Comparison of ENCODE assay signal across 8 cellular contexts in the genomic region with DNA sequence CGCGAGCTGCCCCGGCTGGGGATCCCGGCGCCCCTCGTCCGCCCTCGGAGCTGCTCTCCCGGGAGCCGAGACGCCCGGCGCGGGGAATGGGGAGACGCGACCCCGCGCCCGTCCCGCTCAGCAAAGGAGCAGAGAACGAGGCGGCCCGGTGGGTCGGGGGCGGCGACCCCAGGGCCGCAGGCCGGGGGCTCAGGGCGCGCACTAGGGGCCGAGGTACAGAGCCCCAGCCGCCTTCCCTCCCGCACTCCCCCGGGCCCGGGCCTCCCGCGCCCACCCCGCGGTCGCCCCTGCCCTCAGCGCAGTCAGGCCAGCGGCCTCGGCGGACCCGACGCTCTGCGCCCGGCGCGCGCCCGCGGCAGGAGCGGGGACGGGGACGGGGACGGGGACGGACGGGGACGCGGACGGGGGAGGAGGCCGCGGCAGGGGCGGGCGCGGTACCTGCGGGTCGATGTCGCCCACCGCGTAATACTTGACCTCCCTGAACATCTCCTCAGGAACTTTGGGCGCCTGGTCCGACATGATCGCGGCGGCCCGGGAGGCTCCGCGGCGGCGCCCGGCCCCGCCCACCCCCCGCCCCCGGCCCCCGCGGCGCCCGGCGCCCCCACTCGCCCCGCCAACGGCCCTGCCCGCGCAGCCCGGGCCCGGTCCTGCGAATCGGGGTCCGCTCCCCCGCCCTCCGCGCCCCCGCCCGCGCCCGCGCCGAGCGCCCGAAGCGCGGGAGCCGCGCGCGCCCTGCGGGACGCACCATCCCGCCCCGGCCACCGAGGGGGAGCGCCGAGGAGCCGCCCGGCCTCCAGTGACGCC. TPM values are rescaled to one million over a fixed set of nuclear protein-coding genes. Genes with fewer than 3 reads are reported as not detected.
DNase-seq lines count a peak whose midpoint lies in the region; ATAC-seq and TF ChIP-seq lines count a peak whose summit lies in the region.

Gene PAXIP1 (minus strand): TSS at position 714 of the 804 bp plus-strand sequence. CDS start 195 bp downstream, at position 519.

- peak; percentile 72 for DNase-seq in Caki2 (ENCODE audit: low read depth)
- DNase-seq in GM19240 (ENCODE audit: insufficient read length, low spot score), result peak; percentile 38
- DNase-seq in RPMI7951 (ENCODE audit: low read depth), result peak; percentile 26
- DNase-seq in left cardiac atrium, result peak; percentile 44
- peak; percentile 15 for DNase-seq in prostate gland (ENCODE audit: low spot score)
- no peak for DNase-seq in COLO829 (ENCODE audit: low spot score)

- intact Hi-C loops in left cardiac atrium (cut with DNase I) (no loop called here), prostate gland (cut with DNase I) (loop anchor here (2.0 to 10.0 kb wide), 4 partner anchors 72 to 296 kb away; partner anchors contain the start of gene HTR5A)

- peaks cover 20% of the 10 kb centered on the region for H3K4me1 Mint-ChIP-seq in activated naive CD8-positive, alpha-beta T cell (ENCODE audit: low read depth)

- H3K36me3 ChIP-seq in prostate gland, result no peaks in the 10 kb centered on the region

- in situ Hi-C loops in Caki2 (cut with HindIII; ENCODE audit: low pct_unique_long_range_greater_than_20kb, low sequenced_read_pairs), result no loop called here

- peak within 1 kb of the TSS; percentile 95 to 97 for H3K4me3 ChIP-seq in prostate gland

- H3K27me3 ChIP-seq in prostate gland (replicated peaks; ENCODE audit: insufficient read depth), result no peaks in the 10 kb centered on the region

- H3K4me3 Mint-ChIP-seq in activated naive CD8-positive, alpha-beta T cell, result peak within 1 kb of the TSS; percentile 96

- TF ChIP-seq CTCF in prostate gland (IDR thresholded peaks at IDR 0.05), result peak in 1 of 4 experiments; percentile 29

- peaks cover 4% of the 10 kb centered on the region for H3K36me3 Mint-ChIP-seq in activated naive CD8-positive, alpha-beta T cell

- no peaks in the 10 kb centered on the region for H3K9me3 Mint-ChIP-seq in activated naive CD8-positive, alpha-beta T cell (ENCODE audit: low read depth)

- no peaks in the 10 kb centered on the region for H3K27me3 Mint-ChIP-seq in activated naive CD8-positive, alpha-beta T cell

- 3% methylated on average over 14 of the region's 128 CpGs for WGBS in prostate gland

- H3K9me3 ChIP-seq in prostate gland, result no peaks in the 10 kb centered on the region

- TF ChIP-seq POLR2A in prostate gland (IDR thresholded peaks at IDR 0.05), result no peak

- H3K4me1 ChIP-seq in prostate gland (replicated peaks), result no peaks in the 10 kb centered on the region

- ATAC-seq in HG03378 (IDR thresholded peaks at IDR 0.05; ENCODE audit: unreplicated experiment), result peak; percentile 40
- ATAC-seq in left cardiac atrium, result peak; percentile 82 to 83

- H3K27ac Mint-ChIP-seq in activated naive CD8-positive, alpha-beta T cell, result peak within 1 kb of the TSS; percentile 97

- H3K27ac ChIP-seq in prostate gland, result peak within 1 kb of the TSS; percentile 93 to 95

RNA-seq across cellular contexts. Expression of gene PAXIP1, which starts in this region (rescaled TPM):
- total RNA-seq in Caki2 (2014; rRNA removed; shearing (Covaris generic); ENCODE audit: low replicate concordance), result 8.3 and 16.0 TPM in 2 replicates
- total RNA-seq in RPMI7951 (2014; rRNA removed; shearing (Covaris generic)), result 8.2 and 10.2 TPM in 2 replicates
- total RNA-seq in left cardiac atrium (1 to 10 TPM; 7.9 to 8.7 TPM), prostate gland (10 to 100 TPM; 15.8 to 24.1 TPM)
